1 cellular context compared by ENCODE assay signal in the genomic region with DNA sequence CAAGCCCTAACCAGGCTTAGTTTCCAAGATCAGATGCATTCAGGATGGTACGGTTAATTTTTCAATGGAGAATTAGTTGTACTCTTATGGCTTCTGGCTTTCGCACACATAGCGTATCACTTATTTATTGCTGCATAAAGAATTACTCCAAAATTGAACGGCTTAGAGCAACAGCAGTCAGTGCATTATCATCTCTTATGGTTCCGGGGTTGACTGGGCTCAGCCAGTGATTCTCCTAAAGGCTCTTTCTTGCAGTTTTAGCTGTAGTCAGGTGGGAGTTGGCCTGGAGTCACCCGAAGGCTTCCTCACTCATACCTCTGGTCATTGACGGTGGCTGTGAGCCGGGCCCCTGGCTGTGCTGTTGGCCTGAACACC.
TF ChIP-seq lines count a peak whose summit lies in the region.

No MANE protein-coding gene starts in this region.

TF ChIP-seq in H1, 55 proteins besides CTCF, POLR2A, EP300 and RAD21:
- no peak for TF ChIP-seq PHF8 (conservative IDR thresholded peaks at IDR 0.05; ENCODE audit: low read depth, low read length)
- TF ChIP-seq, protein P1, sequence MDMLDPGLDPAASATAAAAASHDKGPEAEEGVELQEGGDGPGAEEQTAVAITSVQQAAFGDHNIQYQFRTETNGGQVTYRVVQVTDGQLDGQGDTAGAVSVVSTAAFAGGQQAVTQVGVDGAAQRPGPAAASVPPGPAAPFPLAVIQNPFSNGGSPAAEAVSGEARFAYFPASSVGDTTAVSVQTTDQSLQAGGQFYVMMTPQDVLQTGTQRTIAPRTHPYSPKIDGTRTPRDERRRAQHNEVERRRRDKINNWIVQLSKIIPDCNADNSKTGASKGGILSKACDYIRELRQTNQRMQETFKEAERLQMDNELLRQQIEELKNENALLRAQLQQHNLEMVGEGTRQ (IDR thresholded peaks at IDR 0.05; ENCODE audit: low read length) = peak; percentile 63; the same call in 1 of the 2 replicates
